In the genomic region with DNA sequence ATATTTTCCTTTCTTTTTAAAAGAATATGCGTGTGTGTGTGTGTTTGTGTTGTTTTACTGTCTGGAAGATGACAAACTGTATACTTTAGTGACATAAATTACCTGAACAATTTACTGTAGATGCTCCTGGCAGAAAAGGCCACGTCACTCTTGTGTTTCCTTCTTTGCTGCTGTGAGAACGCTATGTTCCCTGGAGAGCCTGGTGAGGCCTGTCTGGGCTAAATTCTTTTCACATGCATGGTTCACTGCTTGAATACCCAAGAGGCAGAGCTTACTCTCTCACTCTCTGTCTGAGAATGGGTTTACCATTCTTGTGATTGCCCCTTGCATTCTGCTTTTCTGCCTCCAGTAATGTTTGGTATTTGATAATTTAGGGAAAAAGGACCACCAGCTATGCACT, we compare ENCODE assay signal across 8 cellular contexts.
DNase-seq lines count a peak whose midpoint lies in the region; ATAC-seq and TF ChIP-seq lines count a peak whose summit lies in the region.

No MANE protein-coding gene starts in this region.

- H3K9me3 Mint-ChIP-seq in endothelial cell (ENCODE audit: unreplicated experiment), result no peaks in the 10 kb centered on the region

- no peaks in the 10 kb centered on the region for H3K79me1 ChIP-seq in mesendoderm (ENCODE audit: low read length)

- no peak overlapping the region for H4K5ac ChIP-seq in mesendoderm (ENCODE audit: low read length)

- ATAC-seq in HG02981 (IDR thresholded peaks at IDR 0.05; ENCODE audit: unreplicated experiment) (peak; percentile 48), GM18858 (IDR thresholded peaks at IDR 0.05; ENCODE audit: unreplicated experiment) (no peak)

- no peak overlapping the region for H3K4ac ChIP-seq in mesendoderm (ENCODE audit: low read depth, low read length)

- H2BK5ac ChIP-seq in mesendoderm (ENCODE audit: low read length), result no peak overlapping the region

- H3K23ac ChIP-seq in mesendoderm (ENCODE audit: low read length), result no peak overlapping the region

- H3K9ac ChIP-seq in BLaER1 treated with 17β-estradiol and CSF1 and Interleukin-3, amounts not matched to agents 10 nM and 100 nM, result no peak overlapping the region
- H3K9ac ChIP-seq in mesendoderm (ENCODE audit: low read length), result no peak overlapping the region

- no peak overlapping the region for H3K56ac ChIP-seq in mesendoderm (ENCODE audit: low read length)

- no peak overlapping the region for H3K4me3 Mint-ChIP-seq in endothelial cell (ENCODE audit: unreplicated experiment)

- H2AK5ac ChIP-seq in mesendoderm (ENCODE audit: low read length), result no peak overlapping the region

- DNase-seq in dermis blood vessel endothelial cell (peak; percentile 72), mesendoderm (peak; percentile 75), endothelial cell (ENCODE audit: low spot score) (no peak), SHP77 (lab: John Stamatoyannopoulos, UW) (no peak), NOMO-1 treated with DMSO at 0.1 percent for 48 hours (lab: John Stamatoyannopoulos, UW; ENCODE audit: unreplicated experiment) (no peak)

- no CpG with 5 or more reads among the region's 3 CpGs for WGBS in mesendoderm (ENCODE audit: extremely low coverage, insufficient coverage, low lambda C conversion rate)

- no peak overlapping the region for H4K8ac ChIP-seq in mesendoderm (ENCODE audit: low read depth, low read length)

- no peak overlapping the region for H3K27ac ChIP-seq in BLaER1 treated with 17β-estradiol and CSF1 and Interleukin-3, amounts not matched to agents 10 nM and 100 nM
- H3K27ac ChIP-seq in mesendoderm (ENCODE audit: low read depth, low read length), result no peak overlapping the region

- no peaks in the 10 kb centered on the region for H4K20me1 ChIP-seq in BLaER1 treated with 17β-estradiol and CSF1 and Interleukin-3, amounts not matched to agents 10 nM and 100 nM

- H3K4me1 ChIP-seq in BLaER1 treated with 17β-estradiol and CSF1 and Interleukin-3, amounts not matched to agents 10 nM and 100 nM, result peaks cover 49 to 64% (median 61%) of the 10 kb centered on the region in 10 experiments
- no peaks in the 10 kb centered on the region for H3K4me1 ChIP-seq in mesendoderm (ENCODE audit: control insufficient read depth, low read depth, low read length)

- no peak overlapping the region for H3K27ac Mint-ChIP-seq in endothelial cell (ENCODE audit: unreplicated experiment)

- H3K4me2 ChIP-seq in BLaER1 treated with 17β-estradiol and CSF1 and Interleukin-3, amounts not matched to agents 10 nM and 100 nM, result peak overlapping the region in 10 of 11 experiments; percentile 56 to 90 (median 74); a peak in 21 of 22 replicates
- no peak overlapping the region for H3K4me2 ChIP-seq in mesendoderm (ENCODE audit: low read length)

- no peak overlapping the region for H2BK120ac ChIP-seq in mesendoderm (ENCODE audit: low read depth, low read length)

- H3K79me2 ChIP-seq in mesendoderm (ENCODE audit: control insufficient read depth, insufficient read depth, low read length), result no peaks in the 10 kb centered on the region

- H3K9me3 ChIP-seq in BLaER1 treated with 17β-estradiol and CSF1 and Interleukin-3, amounts not matched to agents 10 nM and 100 nM (replicated peaks in 1 of 11), result peaks cover 28 to 42% (median 32%) of the 10 kb centered on the region in 11 experiments

- no peak overlapping the region for H2BK15ac ChIP-seq in mesendoderm (replicated peaks; ENCODE audit: low read depth)

- no peaks in the 10 kb centered on the region for H3K4me1 Mint-ChIP-seq in endothelial cell (ENCODE audit: unreplicated experiment)

- H3K36me3 ChIP-seq in BLaER1 treated with 17β-estradiol and CSF1 and Interleukin-3, amounts not matched to agents 10 nM and 100 nM, result peaks cover 0 to 6% (median 0%) of the 10 kb centered on the region in 11 experiments; a peak in 3 of 22 replicates
- no peaks in the 10 kb centered on the region for H3K36me3 ChIP-seq in mesendoderm (ENCODE audit: control insufficient read depth, insufficient read depth, low read length)

- H3K4me3 ChIP-seq in BLaER1 treated with 17β-estradiol and CSF1 and Interleukin-3, amounts not matched to agents 10 nM and 100 nM, result no peak overlapping the region
- H3K4me3 ChIP-seq in mesendoderm (ENCODE audit: low read length), result no peak overlapping the region

- peaks cover 2% of the 10 kb centered on the region for H3K27me3 Mint-ChIP-seq in endothelial cell (ENCODE audit: unreplicated experiment)

- TF ChIP-seq CTCF in endothelial cell (IDR thresholded peaks at IDR 0.05; ENCODE audit: unreplicated experiment), result no peak

- no peak overlapping the region for H3K18ac ChIP-seq in mesendoderm (ENCODE audit: low read length)

- peaks cover 8% of the 10 kb centered on the region for H3K36me3 Mint-ChIP-seq in endothelial cell (ENCODE audit: low read depth, unreplicated experiment)

- H3K27me3 ChIP-seq in BLaER1 treated with 17β-estradiol and CSF1 and Interleukin-3, amounts not matched to agents 10 nM and 100 nM, result no peaks in the 10 kb centered on the region
- H3K27me3 ChIP-seq in mesendoderm (ENCODE audit: insufficient read depth, low read length, poor library complexity), result no peaks in the 10 kb centered on the region

Comparison
In these comparisons a context has a peak if more than half of its experiments do, and no peak if none do; other contexts are left out.
1. DNase-seq: peak in dermis blood vessel endothelial cell (single experiment) and mesendoderm (single experiment); none in endothelial cell (single experiment), SHP77 (0 of 2) and NOMO-1 treated with DMSO at 0.1 percent for 48 hours (single experiment).